1 cellular context compared by ENCODE assay signal in the genomic region with DNA sequence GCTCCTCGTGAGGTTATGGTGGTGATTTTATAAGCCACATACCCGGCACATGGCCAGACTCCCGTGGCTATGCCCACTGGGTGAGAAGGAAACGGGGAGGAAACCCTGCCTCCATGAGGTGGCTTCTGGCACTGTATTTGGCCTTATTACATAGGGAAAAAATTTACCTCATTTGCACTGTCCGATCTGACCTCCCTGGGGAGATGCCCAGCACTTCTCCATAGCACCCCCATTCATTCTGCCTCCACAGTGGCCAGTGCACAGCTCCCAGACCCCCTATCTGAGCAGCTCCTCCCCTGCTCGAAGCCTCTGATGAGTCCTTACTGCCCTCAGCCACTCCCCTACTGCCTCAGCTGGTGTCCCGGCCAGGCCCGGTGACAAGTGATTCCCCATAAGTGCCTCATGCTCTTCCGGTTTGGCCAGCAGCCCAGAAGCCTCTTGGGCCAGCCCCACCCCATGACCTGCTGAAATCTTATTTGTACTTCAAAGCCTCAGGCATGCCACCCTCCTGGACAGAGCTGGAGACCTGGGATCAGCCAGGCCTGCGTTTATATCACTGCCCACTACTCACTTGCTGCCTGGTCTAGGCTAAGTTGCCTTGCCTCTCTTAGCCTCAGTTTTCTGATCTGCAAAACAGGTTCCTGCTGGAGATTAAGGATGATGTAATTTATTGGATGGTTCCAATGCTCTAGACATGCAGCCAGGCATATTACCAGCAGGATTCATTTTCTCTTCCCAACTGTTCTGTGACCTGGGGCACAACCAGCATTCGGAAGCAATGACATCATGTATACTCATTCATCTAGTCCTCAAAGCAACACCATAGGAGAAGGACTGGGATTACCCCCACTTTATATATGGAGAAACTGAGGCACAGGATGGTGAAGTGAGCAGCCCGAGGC.
TF ChIP-seq lines count a peak whose summit lies in the region.

No MANE protein-coding gene starts in this region.

TF ChIP-seq in IMR-90, 13 proteins besides CTCF, POLR2A, EP300 and RAD21 (continued from another document):
- TF ChIP-seq, protein P1, sequence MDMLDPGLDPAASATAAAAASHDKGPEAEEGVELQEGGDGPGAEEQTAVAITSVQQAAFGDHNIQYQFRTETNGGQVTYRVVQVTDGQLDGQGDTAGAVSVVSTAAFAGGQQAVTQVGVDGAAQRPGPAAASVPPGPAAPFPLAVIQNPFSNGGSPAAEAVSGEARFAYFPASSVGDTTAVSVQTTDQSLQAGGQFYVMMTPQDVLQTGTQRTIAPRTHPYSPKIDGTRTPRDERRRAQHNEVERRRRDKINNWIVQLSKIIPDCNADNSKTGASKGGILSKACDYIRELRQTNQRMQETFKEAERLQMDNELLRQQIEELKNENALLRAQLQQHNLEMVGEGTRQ (IDR thresholded peaks at IDR 0.05; ENCODE audit: low read depth, low read length): no peak
- TF ChIP-seq, protein P2, sequence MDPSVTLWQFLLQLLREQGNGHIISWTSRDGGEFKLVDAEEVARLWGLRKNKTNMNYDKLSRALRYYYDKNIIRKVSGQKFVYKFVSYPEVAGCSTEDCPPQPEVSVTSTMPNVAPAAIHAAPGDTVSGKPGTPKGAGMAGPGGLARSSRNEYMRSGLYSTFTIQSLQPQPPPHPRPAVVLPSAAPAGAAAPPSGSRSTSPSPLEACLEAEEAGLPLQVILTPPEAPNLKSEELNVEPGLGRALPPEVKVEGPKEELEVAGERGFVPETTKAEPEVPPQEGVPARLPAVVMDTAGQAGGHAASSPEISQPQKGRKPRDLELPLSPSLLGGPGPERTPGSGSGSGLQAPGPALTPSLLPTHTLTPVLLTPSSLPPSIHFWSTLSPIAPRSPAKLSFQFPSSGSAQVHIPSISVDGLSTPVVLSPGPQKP (IDR thresholded peaks at IDR 0.05; ENCODE audit: borderline replicate concordance, low read depth, low read length): no peak
- TF ChIP-seq CEBPB (IDR thresholded peaks at IDR 0.05; ENCODE audit: low read depth, low read length): no peak
- TF ChIP-seq BHLHE40 (IDR thresholded peaks at IDR 0.05; ENCODE audit: low read depth, low read length): no peak
- TF ChIP-seq MAZ (IDR thresholded peaks at IDR 0.05; ENCODE audit: borderline replicate concordance, low read depth, low read length): no peak
- TF ChIP-seq CHD1 (IDR thresholded peaks at IDR 0.05; ENCODE audit: low read depth, low read length): no peak
- no peak for TF ChIP-seq SMC3 (IDR thresholded peaks at IDR 0.05; ENCODE audit: low read depth, low read length)
- no peak for TF ChIP-seq MAFK (IDR thresholded peaks at IDR 0.05; ENCODE audit: low read depth, low read length)
